Comparison of ENCODE assay signal across 1 cellular context in the genomic region with DNA sequence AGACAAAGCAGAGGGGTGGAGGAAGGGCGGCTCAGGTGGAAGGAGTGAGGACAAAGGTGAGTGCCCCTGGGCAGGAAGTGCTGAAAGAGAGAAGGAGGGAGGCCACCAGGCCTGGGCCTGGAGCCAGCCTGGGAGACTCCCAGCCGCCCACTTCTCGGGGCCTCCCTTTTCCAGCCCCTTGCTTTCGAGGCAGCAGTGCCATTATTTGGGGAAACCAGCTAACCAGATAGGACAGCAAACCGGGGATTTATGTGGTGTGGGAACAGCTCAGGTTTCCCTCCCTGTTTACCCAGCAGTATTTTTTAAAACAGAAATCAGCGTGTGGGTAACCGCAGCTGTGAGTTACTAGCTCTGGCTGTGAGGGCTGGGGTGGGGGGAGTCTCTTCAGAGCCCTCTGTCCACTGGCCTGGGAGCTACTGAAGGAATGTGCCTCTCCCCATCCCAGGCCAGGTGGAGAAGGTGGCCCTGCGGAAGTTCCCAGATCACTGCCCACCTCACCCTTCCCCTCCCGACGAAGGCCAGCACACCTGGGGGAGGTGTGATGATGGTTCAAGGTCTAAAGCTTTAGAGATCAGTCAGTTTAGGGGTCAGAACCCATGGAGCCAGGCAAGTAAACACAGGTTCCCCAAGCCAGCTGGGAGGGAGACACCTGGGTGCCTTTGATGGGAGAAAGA.
TF ChIP-seq lines count a peak whose summit lies in the region.

No MANE protein-coding gene starts in this region.

TF ChIP-seq in HEK293, 187 proteins besides CTCF, POLR2A, EP300 and RAD21 (continued from another document and continues in another):
- TF ChIP-seq RBAK (tag by site-specific recombination; IDR thresholded peaks at IDR 0.05) (no peak), ZNF510 (tag by site-specific recombination; IDR thresholded peaks at IDR 0.05; ENCODE audit: insufficient replicate concordance) (no peak), ZNF354C (tag by site-specific recombination; IDR thresholded peaks at IDR 0.05; ENCODE audit: borderline replicate concordance, low read depth) (no peak), SCRT2 (tag by site-specific recombination; IDR thresholded peaks at IDR 0.05) (no peak), ZNF138 (tag by site-specific recombination; IDR thresholded peaks at IDR 0.05; ENCODE audit: borderline replicate concordance) (no peak), BCL11A (tag by site-specific recombination; IDR thresholded peaks at IDR 0.05; ENCODE audit: low read depth) (peak; percentile 91), HOXA7 (CRISPR knock-in tag; IDR thresholded peaks at IDR 0.05; ENCODE audit: borderline replicate concordance) (no peak), ZNF24 (tag by site-specific recombination; IDR thresholded peaks at IDR 0.05) (peak; percentile 93), MZF1 (tag by site-specific recombination; IDR thresholded peaks at IDR 0.05; ENCODE audit: borderline replicate concordance) (peak; percentile 98), ZFP41 (tag by site-specific recombination; IDR thresholded peaks at IDR 0.05; ENCODE audit: borderline replicate concordance) (no peak), ZNF664 (tag by site-specific recombination; IDR thresholded peaks at IDR 0.05) (0 out of 2 replicates have a peak, but pooled peaks have one; percentile 17), SP7 (tag by site-specific recombination; IDR thresholded peaks at IDR 0.05) (peak; percentile 99), SCRT1 (tag by site-specific recombination; IDR thresholded peaks at IDR 0.05; ENCODE audit: borderline replicate concordance) (no peak), ZXDB (tag by site-specific recombination; IDR thresholded peaks at IDR 0.05) (peak; percentile 89), KLF9 (tag by site-specific recombination; IDR thresholded peaks at IDR 0.05; ENCODE audit: low read depth) (0 out of 2 replicates have a peak, but pooled peaks have one; percentile 54), SP3 (tag by site-specific recombination; IDR thresholded peaks at IDR 0.05) (0 out of 2 replicates have a peak, but pooled peaks have one; percentile 14), ZNF548 (tag by site-specific recombination; IDR thresholded peaks at IDR 0.05) (no peak), EGR2 (tag by site-specific recombination; IDR thresholded peaks at IDR 0.05; ENCODE audit: low read depth) (peak; percentile 82), ZNF514 (tag by site-specific recombination; IDR thresholded peaks at IDR 0.05) (no peak), HOXD13 (CRISPR knock-in tag; IDR thresholded peaks at IDR 0.05; ENCODE audit: borderline replicate concordance) (no peak), ZNF394 (tag by site-specific recombination; IDR thresholded peaks at IDR 0.05; ENCODE audit: borderline replicate concordance) (peak; percentile 22; the same call in 1 of the 2 replicates), ZNF311 (tag by site-specific recombination; IDR thresholded peaks at IDR 0.05; ENCODE audit: borderline replicate concordance) (no peak), ZNF596 (tag by site-specific recombination; IDR thresholded peaks at IDR 0.05) (peak; percentile 93), ZNF776 (tag by site-specific recombination; IDR thresholded peaks at IDR 0.05; ENCODE audit: borderline replicate concordance) (no peak), ZSCAN16 (tag by site-specific recombination; IDR thresholded peaks at IDR 0.05) (no peak), ZFP69B (tag by site-specific recombination; IDR thresholded peaks at IDR 0.05) (peak; percentile 68; the same call in 1 of the 2 replicates), ZNF175 (tag by site-specific recombination; IDR thresholded peaks at IDR 0.05) (no peak)
- TF ChIP-seq, protein P1, sequence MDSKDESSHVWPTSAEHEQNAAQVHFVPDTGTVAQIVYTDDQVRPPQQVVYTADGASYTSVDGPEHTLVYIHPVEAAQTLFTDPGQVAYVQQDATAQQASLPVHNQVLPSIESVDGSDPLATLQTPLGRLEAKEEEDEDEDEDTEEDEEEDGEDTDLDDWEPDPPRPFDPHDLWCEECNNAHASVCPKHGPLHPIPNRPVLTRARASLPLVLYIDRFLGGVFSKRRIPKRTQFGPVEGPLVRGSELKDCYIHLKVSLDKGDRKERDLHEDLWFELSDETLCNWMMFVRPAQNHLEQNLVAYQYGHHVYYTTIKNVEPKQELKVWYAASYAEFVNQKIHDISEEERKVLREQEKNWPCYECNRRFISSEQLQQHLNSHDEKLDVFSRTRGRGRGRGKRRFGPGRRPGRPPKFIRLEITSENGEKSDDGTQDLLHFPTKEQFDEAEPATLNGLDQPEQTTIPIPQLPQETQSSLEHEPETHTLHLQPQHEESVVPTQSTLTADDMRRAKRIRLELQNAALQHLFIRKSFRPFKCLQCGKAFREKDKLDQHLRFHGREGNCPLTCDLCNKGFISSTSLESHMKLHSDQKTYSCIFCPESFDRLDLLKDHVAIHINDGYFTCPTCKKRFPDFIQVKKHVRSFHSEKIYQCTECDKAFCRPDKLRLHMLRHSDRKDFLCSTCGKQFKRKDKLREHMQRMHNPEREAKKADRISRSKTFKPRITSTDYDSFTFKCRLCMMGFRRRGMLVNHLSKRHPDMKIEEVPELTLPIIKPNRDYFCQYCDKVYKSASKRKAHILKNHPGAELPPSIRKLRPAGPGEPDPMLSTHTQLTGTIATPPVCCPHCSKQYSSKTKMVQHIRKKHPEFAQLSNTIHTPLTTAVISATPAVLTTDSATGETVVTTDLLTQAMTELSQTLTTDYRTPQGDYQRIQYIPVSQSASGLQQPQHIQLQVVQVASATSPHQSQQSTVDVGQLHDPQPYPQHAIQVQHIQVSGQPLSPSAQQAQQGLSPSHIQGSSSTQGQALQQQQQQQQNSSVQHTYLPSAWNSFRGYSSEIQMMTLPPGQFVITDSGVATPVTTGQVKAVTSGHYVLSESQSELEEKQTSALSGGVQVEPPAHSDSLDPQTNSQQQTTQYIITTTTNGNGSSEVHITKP (tag by site-specific recombination; IDR thresholded peaks at IDR 0.05), result no peak; the same call in 1 of the 2 replicates
- TF ChIP-seq, protein P2, sequence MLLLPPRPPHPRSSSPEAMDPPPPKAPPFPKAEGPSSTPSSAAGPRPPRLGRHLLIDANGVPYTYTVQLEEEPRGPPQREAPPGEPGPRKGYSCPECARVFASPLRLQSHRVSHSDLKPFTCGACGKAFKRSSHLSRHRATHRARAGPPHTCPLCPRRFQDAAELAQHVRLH (tag by site-specific recombination; IDR thresholded peaks at IDR 0.05), result peak; percentile 57; the same call in 1 of the 2 replicates
- TF ChIP-seq, protein P3, sequence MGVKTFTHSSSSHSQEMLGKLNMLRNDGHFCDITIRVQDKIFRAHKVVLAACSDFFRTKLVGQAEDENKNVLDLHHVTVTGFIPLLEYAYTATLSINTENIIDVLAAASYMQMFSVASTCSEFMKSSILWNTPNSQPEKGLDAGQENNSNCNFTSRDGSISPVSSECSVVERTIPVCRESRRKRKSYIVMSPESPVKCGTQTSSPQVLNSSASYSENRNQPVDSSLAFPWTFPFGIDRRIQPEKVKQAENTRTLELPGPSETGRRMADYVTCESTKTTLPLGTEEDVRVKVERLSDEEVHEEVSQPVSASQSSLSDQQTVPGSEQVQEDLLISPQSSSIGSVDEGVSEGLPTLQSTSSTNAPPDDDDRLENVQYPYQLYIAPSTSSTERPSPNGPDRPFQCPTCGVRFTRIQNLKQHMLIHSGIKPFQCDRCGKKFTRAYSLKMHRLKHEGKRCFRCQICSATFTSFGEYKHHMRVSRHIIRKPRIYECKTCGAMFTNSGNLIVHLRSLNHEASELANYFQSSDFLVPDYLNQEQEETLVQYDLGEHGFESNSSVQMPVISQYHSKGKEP (tag by site-specific recombination; IDR thresholded peaks at IDR 0.05), result peak; percentile 92
- TF ChIP-seq, protein P4, sequence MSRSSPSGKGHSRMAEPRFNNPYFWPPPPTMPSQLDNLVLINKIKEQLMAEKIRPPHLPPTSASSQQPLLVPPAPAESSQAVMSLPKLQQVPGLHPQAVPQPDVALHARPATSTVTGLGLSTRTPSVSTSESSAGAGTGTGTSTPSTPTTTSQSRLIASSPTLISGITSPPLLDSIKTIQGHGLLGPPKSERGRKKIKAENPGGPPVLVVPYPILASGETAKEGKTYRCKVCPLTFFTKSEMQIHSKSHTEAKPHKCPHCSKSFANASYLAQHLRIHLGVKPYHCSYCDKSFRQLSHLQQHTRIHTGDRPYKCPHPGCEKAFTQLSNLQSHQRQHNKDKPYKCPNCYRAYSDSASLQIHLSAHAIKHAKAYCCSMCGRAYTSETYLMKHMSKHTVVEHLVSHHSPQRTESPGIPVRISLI (tag by site-specific recombination; IDR thresholded peaks at IDR 0.05), result no peak
- TF ChIP-seq, protein P5, sequence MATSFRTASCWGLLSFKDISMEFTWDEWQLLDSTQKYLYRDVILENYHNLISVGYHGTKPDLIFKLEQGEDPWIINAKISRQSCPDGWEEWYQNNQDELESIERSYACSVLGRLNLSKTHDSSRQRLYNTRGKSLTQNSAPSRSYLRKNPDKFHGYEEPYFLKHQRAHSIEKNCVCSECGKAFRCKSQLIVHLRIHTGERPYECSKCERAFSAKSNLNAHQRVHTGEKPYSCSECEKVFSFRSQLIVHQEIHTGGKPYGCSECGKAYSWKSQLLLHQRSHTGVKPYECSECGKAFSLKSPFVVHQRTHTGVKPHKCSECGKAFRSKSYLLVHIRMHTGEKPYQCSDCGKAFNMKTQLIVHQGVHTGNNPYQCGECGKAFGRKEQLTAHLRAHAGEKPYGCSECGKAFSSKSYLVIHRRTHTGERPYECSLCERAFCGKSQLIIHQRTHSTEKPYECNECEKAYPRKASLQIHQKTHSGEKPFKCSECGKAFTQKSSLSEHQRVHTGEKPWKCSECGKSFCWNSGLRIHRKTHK (tag by site-specific recombination; IDR thresholded peaks at IDR 0.05), result no peak
- TF ChIP-seq, protein P6, sequence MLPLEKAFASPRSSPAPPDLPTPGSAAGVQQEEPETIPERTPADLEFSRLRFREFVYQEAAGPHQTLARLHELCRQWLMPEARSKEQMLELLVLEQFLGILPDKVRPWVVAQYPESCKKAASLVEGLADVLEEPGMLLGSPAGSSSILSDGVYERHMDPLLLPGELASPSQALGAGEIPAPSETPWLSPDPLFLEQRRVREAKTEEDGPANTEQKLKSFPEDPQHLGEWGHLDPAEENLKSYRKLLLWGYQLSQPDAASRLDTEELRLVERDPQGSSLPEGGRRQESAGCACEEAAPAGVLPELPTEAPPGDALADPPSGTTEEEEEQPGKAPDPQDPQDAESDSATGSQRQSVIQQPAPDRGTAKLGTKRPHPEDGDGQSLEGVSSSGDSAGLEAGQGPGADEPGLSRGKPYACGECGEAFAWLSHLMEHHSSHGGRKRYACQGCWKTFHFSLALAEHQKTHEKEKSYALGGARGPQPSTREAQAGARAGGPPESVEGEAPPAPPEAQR (tag by site-specific recombination; IDR thresholded peaks at IDR 0.05), result no peak
- TF ChIP-seq, protein P7, sequence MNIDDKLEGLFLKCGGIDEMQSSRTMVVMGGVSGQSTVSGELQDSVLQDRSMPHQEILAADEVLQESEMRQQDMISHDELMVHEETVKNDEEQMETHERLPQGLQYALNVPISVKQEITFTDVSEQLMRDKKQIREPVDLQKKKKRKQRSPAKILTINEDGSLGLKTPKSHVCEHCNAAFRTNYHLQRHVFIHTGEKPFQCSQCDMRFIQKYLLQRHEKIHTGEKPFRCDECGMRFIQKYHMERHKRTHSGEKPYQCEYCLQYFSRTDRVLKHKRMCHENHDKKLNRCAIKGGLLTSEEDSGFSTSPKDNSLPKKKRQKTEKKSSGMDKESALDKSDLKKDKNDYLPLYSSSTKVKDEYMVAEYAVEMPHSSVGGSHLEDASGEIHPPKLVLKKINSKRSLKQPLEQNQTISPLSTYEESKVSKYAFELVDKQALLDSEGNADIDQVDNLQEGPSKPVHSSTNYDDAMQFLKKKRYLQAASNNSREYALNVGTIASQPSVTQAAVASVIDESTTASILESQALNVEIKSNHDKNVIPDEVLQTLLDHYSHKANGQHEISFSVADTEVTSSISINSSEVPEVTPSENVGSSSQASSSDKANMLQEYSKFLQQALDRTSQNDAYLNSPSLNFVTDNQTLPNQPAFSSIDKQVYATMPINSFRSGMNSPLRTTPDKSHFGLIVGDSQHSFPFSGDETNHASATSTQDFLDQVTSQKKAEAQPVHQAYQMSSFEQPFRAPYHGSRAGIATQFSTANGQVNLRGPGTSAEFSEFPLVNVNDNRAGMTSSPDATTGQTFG (tag by site-specific recombination; IDR thresholded peaks at IDR 0.05; ENCODE audit: borderline replicate concordance), result no peak
- TF ChIP-seq, protein P8, sequence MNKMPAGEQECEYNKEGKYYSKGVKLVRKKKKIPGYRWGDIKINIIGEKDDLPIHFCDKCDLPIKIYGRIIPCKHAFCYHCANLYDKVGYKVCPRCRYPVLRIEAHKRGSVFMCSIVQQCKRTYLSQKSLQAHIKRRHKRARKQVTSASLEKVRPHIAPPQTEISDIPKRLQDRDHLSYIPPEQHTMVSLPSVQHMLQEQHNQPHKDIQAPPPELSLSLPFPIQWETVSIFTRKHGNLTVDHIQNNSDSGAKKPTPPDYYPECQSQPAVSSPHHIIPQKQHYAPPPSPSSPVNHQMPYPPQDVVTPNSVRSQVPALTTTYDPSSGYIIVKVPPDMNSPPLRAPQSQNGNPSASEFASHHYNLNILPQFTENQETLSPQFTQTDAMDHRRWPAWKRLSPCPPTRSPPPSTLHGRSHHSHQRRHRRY (tag by site-specific recombination; IDR thresholded peaks at IDR 0.05), result 0 out of 2 replicates have a peak, but pooled peaks have one; percentile 56
- TF ChIP-seq, protein P9, sequence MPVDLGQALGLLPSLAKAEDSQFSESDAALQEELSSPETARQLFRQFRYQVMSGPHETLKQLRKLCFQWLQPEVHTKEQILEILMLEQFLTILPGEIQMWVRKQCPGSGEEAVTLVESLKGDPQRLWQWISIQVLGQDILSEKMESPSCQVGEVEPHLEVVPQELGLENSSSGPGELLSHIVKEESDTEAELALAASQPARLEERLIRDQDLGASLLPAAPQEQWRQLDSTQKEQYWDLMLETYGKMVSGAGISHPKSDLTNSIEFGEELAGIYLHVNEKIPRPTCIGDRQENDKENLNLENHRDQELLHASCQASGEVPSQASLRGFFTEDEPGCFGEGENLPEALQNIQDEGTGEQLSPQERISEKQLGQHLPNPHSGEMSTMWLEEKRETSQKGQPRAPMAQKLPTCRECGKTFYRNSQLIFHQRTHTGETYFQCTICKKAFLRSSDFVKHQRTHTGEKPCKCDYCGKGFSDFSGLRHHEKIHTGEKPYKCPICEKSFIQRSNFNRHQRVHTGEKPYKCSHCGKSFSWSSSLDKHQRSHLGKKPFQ (tag by site-specific recombination; IDR thresholded peaks at IDR 0.05), result peak; percentile 94
- TF ChIP-seq, protein P10, sequence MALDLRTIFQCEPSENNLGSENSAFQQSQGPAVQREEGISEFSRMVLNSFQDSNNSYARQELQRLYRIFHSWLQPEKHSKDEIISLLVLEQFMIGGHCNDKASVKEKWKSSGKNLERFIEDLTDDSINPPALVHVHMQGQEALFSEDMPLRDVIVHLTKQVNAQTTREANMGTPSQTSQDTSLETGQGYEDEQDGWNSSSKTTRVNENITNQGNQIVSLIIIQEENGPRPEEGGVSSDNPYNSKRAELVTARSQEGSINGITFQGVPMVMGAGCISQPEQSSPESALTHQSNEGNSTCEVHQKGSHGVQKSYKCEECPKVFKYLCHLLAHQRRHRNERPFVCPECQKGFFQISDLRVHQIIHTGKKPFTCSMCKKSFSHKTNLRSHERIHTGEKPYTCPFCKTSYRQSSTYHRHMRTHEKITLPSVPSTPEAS (tag by site-specific recombination; IDR thresholded peaks at IDR 0.05), result no peak
- TF ChIP-seq, protein P11, sequence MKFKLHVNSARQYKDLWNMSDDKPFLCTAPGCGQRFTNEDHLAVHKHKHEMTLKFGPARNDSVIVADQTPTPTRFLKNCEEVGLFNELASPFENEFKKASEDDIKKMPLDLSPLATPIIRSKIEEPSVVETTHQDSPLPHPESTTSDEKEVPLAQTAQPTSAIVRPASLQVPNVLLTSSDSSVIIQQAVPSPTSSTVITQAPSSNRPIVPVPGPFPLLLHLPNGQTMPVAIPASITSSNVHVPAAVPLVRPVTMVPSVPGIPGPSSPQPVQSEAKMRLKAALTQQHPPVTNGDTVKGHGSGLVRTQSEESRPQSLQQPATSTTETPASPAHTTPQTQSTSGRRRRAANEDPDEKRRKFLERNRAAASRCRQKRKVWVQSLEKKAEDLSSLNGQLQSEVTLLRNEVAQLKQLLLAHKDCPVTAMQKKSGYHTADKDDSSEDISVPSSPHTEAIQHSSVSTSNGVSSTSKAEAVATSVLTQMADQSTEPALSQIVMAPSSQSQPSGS (tag by site-specific recombination; IDR thresholded peaks at IDR 0.05; ENCODE audit: low read depth), result no peak
